10 cellular contexts compared by ENCODE assay signal in genomic region chr7:92778972-92779371, GRCh38. TPM values are rescaled to one million over a fixed set of nuclear protein-coding genes. Genes with fewer than 3 reads are reported as not detected.
DNase-seq lines count a peak whose midpoint lies in the region; ATAC-seq, FAIRE-seq and TF ChIP-seq lines count a peak whose summit lies in the region.
"Had no signal": no experiment of that assay in that cellular context is flagged by ENCODE, and none has a peak within 500 bp of the region (broad histone marks: within the 10 kb centered on the region; RNA-seq: fewer than 3 reads in every experiment).

No MANE protein-coding gene starts in this region.

- no peak overlapping the region for H3K4me3 Mint-ChIP-seq in stimulated activated naive CD8-positive, alpha-beta T cell treated with anti-CD3 and anti-CD28 coated beads, Interleukin-15, amount 100 ng/mL, for 72 hours
- no peak overlapping the region for H3K4me3 Mint-ChIP-seq in Caco-2 (ENCODE audit: unreplicated experiment)
- H3K4me3 Mint-ChIP-seq: activated CD4-positive, alpha-beta T cell treated with anti-CD3 and anti-CD28 coated beads, Interleukin-2, amount 10 ng/mL, durations not matched to agents 7 days and 5 days had no signal

- no peaks in the 10 kb centered on the region for H3K36me3 ChIP-seq in Caco-2 (ENCODE audit: control insufficient read depth, insufficient read depth, low read length)

- POLR2A ChIA-PET in Caco-2 (lab: Charles Lee), result no interaction called here

- H3K4me3 ChIP-seq in Caco-2 (ENCODE audit: low read depth, low read length), result no peak overlapping the region

- CTCF ChIA-PET in Caco-2 (lab: Charles Lee), result no interaction called here

- H3K27me3 Mint-ChIP-seq in stimulated activated naive CD8-positive, alpha-beta T cell treated with anti-CD3 and anti-CD28 coated beads, Interleukin-15, amount 100 ng/mL, for 72 hours, result no peaks in the 10 kb centered on the region
- H3K27me3 Mint-ChIP-seq in Caco-2 (ENCODE audit: insufficient read depth, unreplicated experiment), result no peaks in the 10 kb centered on the region
- H3K27me3 Mint-ChIP-seq: activated CD4-positive, alpha-beta T cell treated with anti-CD3 and anti-CD28 coated beads, Interleukin-2, amount 10 ng/mL, durations not matched to agents 7 days and 5 days had no signal

- peaks cover 42% of the 10 kb centered on the region for H3K4me1 Mint-ChIP-seq in stimulated activated naive CD8-positive, alpha-beta T cell treated with anti-CD3 and anti-CD28 coated beads, Interleukin-15, amount 100 ng/mL, for 72 hours
- peaks cover 31% of the 10 kb centered on the region for H3K4me1 Mint-ChIP-seq in Caco-2 (ENCODE audit: low read depth, unreplicated experiment)

- intact Hi-C loops in Caco-2 (cut with micrococcal nuclease; ENCODE audit: unreplicated experiment), result no loop called here

- peak; percentile 28 for FAIRE-seq in GM12891 (lab: Jason Lieb, UNC)

- DNase-seq in GM12891 (ENCODE audit: insufficient read length, low spot score) (no peak), RPMI8226 (peak; percentile 87), medulla oblongata (ENCODE audit: extremely low spot score) (peak; percentile 39), Caco-2 (no peak), NAMALWA (ENCODE audit: low spot score) (no peak), OCI-M2 (lab: John Stamatoyannopoulos, UW; ENCODE audit: unreplicated experiment) (no peak)
- DNase-seq in stimulated activated naive CD8-positive, alpha-beta T cell treated with anti-CD3 and anti-CD28 coated beads, Interleukin-15, amount 100 ng/mL, for 72 hours, result no peak
- DNase-seq: activated CD4-positive, alpha-beta T cell treated with anti-CD3 and anti-CD28 coated beads, Interleukin-2, amount 10 ng/mL, durations not matched to agents 7 days and 5 days had no signal

- no peak for TF ChIP-seq CTCF in Caco-2 (IDR thresholded peaks at IDR 0.05; ENCODE audit: insufficient read depth in 1 of 2, low read depth in 1 of 2, low read length in 1 of 2, severe bottlenecking in 1 of 2, unreplicated experiment in 1 of 2)

- no TSS peak for BruUV-seq in Caco-2 (replicated peaks; lab: Mats Ljungman, UMichigan)

- no peaks in the 10 kb centered on the region for H3K27me3 ChIP-seq in Caco-2 (replicated peaks; ENCODE audit: control insufficient read depth, insufficient read depth, low read length)

- H3K36me3 Mint-ChIP-seq in Caco-2 (ENCODE audit: insufficient read depth, unreplicated experiment), result peaks cover 54% of the 10 kb centered on the region

- no peak for TF ChIP-seq POLR2A in GM12891 (IDR thresholded peaks at IDR 0.05; ENCODE audit: low read depth, low read length)

- H3K27ac Mint-ChIP-seq in stimulated activated naive CD8-positive, alpha-beta T cell treated with anti-CD3 and anti-CD28 coated beads, Interleukin-15, amount 100 ng/mL, for 72 hours, result no peak overlapping the region
- H3K27ac Mint-ChIP-seq in Caco-2 (ENCODE audit: unreplicated experiment), result no peak overlapping the region
- H3K27ac Mint-ChIP-seq: activated CD4-positive, alpha-beta T cell treated with anti-CD3 and anti-CD28 coated beads, Interleukin-2, amount 10 ng/mL, durations not matched to agents 7 days and 5 days had no signal

- peak; percentile 62 for ATAC-seq in HG02759 (IDR thresholded peaks at IDR 0.05; ENCODE audit: unreplicated experiment)
- no peak for ATAC-seq in stimulated activated naive CD8-positive, alpha-beta T cell treated with anti-CD3 and anti-CD28 coated beads, Interleukin-15, amount 100 ng/mL, for 72 hours
- ATAC-seq: esophagus mucosa had no signal

- no peaks in the 10 kb centered on the region for H3K9me3 Mint-ChIP-seq in stimulated activated naive CD8-positive, alpha-beta T cell treated with anti-CD3 and anti-CD28 coated beads, Interleukin-15, amount 100 ng/mL, for 72 hours
- no peaks in the 10 kb centered on the region for H3K9me3 Mint-ChIP-seq in Caco-2 (ENCODE audit: unreplicated experiment)

- peaks cover 20% of the 10 kb centered on the region for H3K4me1 ChIP-seq in Caco-2

- no peaks in the 10 kb centered on the region for H3K9me3 ChIP-seq in Caco-2

TF ChIP-seq in GM12891, 5 proteins besides CTCF, POLR2A, EP300 and RAD21:
- TF ChIP-seq POLR2AphosphoS5 (IDR thresholded peaks at IDR 0.05; ENCODE audit: low read depth, low read length), result no peak
- TF ChIP-seq POU2F2 (IDR thresholded peaks at IDR 0.05; ENCODE audit: low read depth, low read length), result no peak
- TF ChIP-seq PAX5 (IDR thresholded peaks at IDR 0.05; ENCODE audit: insufficient read depth, low read length, severe bottlenecking), result no peak
- no peak for TF ChIP-seq SPI1 (IDR thresholded peaks at IDR 0.05; ENCODE audit: low read depth, low read length)
- TF ChIP-seq TAF1 (IDR thresholded peaks at IDR 0.05; ENCODE audit: low read depth, low read length), result no peak

RNA-seq across cellular contexts. Expression of gene CDK6, which starts 57.4 kb away (rescaled TPM):
- polyA plus RNA-seq in GM12891 (2012; ENCODE audit: low read depth, missing spikeins), result 5.2 TPM
- 165 and 175 TPM in 2 replicates for total RNA-seq in Caco-2 (2022)

Comparison
In these comparisons a context has a peak if more than half of its experiments do, and no peak if none do; other contexts are left out.
1. DNase-seq: peak in RPMI8226 (single experiment) and medulla oblongata (single experiment); none in GM12891 (single experiment), stimulated activated naive CD8-positive, alpha-beta T cell treated with anti-CD3 and anti-CD28 coated beads, Interleukin-15, amount 100 ng/mL, for 72 hours (0 of 2), Caco-2 (0 of 2), NAMALWA (single experiment) and OCI-M2 (single experiment).